Comparison of ENCODE assay signal across 16 cellular contexts in the genomic region with DNA sequence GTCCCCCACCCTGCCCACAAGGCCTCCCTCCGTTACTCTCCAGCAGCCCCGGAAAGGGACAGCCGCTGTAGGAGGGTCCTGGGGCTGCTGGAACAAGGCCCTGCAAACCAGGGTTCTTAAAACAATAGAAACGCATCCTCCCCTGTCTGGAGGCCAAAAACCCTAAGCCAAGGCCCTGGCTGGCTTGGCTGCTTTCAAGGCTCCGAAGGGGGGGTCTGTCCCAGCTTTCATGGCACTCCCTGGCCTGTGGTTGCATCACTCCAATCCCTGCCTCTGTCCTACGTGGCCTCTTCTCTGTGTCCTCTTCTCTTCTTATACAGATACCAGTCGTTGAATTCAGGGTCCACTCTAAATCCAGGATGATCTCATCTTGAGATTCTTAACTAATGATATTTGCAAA. TPM values are rescaled to one million over a fixed set of nuclear protein-coding genes. Genes with fewer than 3 reads are reported as not detected.
DNase-seq lines count a peak whose midpoint lies in the region; ATAC-seq, FAIRE-seq and TF ChIP-seq lines count a peak whose summit lies in the region.
"Had no signal": no experiment of that assay in that cellular context is flagged by ENCODE, and none has a peak within 500 bp of the region (broad histone marks: within the 10 kb centered on the region; RNA-seq: fewer than 3 reads in every experiment).

No MANE protein-coding gene starts in this region.

- H4K8ac ChIP-seq in neuronal stem cell (ENCODE audit: low read depth, low read length), result no peak overlapping the region

- DNase-seq in A172 (ENCODE audit: low spot score), result peak; percentile 22
- DNase-seq in H7, result peak; percentile 54
- DNase-seq in endothelial cell of umbilical vein (ENCODE audit: low read depth, low spot score), result peak; percentile 16
- DNase-seq in neuronal stem cell (ENCODE audit: low spot score), result no peak
- DNase-seq in HUDEP-2 (lab: John Stamatoyannopoulos, UW; ENCODE audit: unreplicated experiment in 76 of 76), result no peak
- no peak for DNase-seq in NCI-H510A (lab: John Stamatoyannopoulos, UW)
- DNase-seq in Kasumi-1 (lab: John Stamatoyannopoulos, UW), result no peak
- DNase-seq: Caco-2; CD4-positive, CD25-positive, alpha-beta regulatory T cell; DMS153; EL; NCI-H1417; NCI-H1930; SIG-M5 had no signal

- H2BK15ac ChIP-seq in neuronal stem cell (ENCODE audit: low read length), result peak overlapping the region; percentile 9

- H3K4me2 ChIP-seq in endothelial cell of umbilical vein (ENCODE audit: insufficient read depth, low read length) (no peak overlapping the region), neuronal stem cell (ENCODE audit: insufficient read depth, low read length, poor library complexity, severe bottlenecking) (no peak overlapping the region)

- ATAC-seq in GM21717 (IDR thresholded peaks at IDR 0.05; ENCODE audit: unreplicated experiment), result no peak

- intact Hi-C loops in endothelial cell of umbilical vein (cut with micrococcal nuclease), result loop anchor here (2.0 to 10.0 kb wide), 2 partner anchors 24 to 316 kb away; no protein-coding TSS in a partner anchor

- no peak for TF ChIP-seq CTCF in endothelial cell of umbilical vein (IDR thresholded peaks at IDR 0.05; ENCODE audit: extremely low read depth in 1 of 2, insufficient read depth in 1 of 2, low read depth in 1 of 2, low read length in 2 of 2)

- POLR2A ChIA-PET in endothelial cell of umbilical vein (lab: Charles Lee), result no interaction called here

- BruUV-seq in endothelial cell of umbilical vein (replicated peaks; lab: Mats Ljungman, UMichigan), result no TSS peak

- no peak overlapping the region for H3K4ac ChIP-seq in neuronal stem cell (ENCODE audit: low read length)

- peak overlapping the region; percentile 93 for H2AK5ac ChIP-seq in neuronal stem cell (ENCODE audit: low read depth, low read length)

- no CpG with 5 or more reads among the region's 7 CpGs for WGBS in neuronal stem cell (ENCODE audit: extremely low coverage in 2 of 2, insufficient read length in 2 of 2, insufficient replicate concordance in 1 of 2), 2 donors

- H3K9me1 ChIP-seq in endothelial cell of umbilical vein (replicated peaks; ENCODE audit: control insufficient read depth, extremely low read depth, insufficient read depth, low read length), result no peaks in the 10 kb centered on the region

- CTCF ChIA-PET in endothelial cell of umbilical vein (lab: Charles Lee), result interaction anchor here (0.7 to 5.8 kb wide), 18 partner anchors 15 to 153 kb away, joined by 3 to 211 read pairs (median 6); a partner anchor contains a TSS

- no peak for TF ChIP-seq POLR2A in endothelial cell of umbilical vein (IDR thresholded peaks at IDR 0.05; ENCODE audit: low read depth, low read length)

- no peak overlapping the region for H3K9ac ChIP-seq in endothelial cell of umbilical vein (replicated peaks; ENCODE audit: extremely low read depth, insufficient read depth, low read length)
- H3K9ac ChIP-seq in neuronal stem cell (ENCODE audit: low read depth, low read length, poor library complexity), result no peak overlapping the region

- H3K4me3 ChIP-seq in H7 (ENCODE audit: insufficient read depth, low read depth, low read length) (no peak overlapping the region), endothelial cell of umbilical vein (replicated peaks in 1 of 3; ENCODE audit: insufficient read depth in 1 of 3, low read depth in 1 of 3, low read length in 3 of 3) (no peak overlapping the region), neuronal stem cell (ENCODE audit: low read length in 2 of 2) (no peak overlapping the region)
- H3K4me3 ChIP-seq: HAP-1 had no signal

- H3K4me1 ChIP-seq in endothelial cell of umbilical vein (ENCODE audit: control insufficient read depth, extremely low read depth, insufficient read depth, low read length) (peaks cover 22% of the 10 kb centered on the region), neuronal stem cell (ENCODE audit: control insufficient read depth in 2 of 2, insufficient read depth in 1 of 2, low read depth in 1 of 2, low read length in 2 of 2) (peaks cover 7 to 19% of the 10 kb centered on the region in 2 donors)
- H3K4me1 ChIP-seq: HAP-1 had no signal

- H3K18ac ChIP-seq in neuronal stem cell (ENCODE audit: low read length), result peak overlapping the region; percentile 55

- H3K27ac ChIP-seq in endothelial cell of umbilical vein (ENCODE audit: insufficient read depth, low read depth, low read length) (peak overlapping the region; percentile 56), neuronal stem cell (replicated peaks; ENCODE audit: low read length) (no peak overlapping the region)

- H3K9me3 ChIP-seq in endothelial cell of umbilical vein (replicated peaks; ENCODE audit: control insufficient read depth, insufficient read depth, low read length) (no peaks in the 10 kb centered on the region), neuronal stem cell (replicated peaks in 1 of 2; ENCODE audit: control insufficient read depth in 2 of 2, insufficient read depth in 1 of 2, low read depth in 1 of 2, low read length in 2 of 2) (peaks cover 0 to 3% of the 10 kb centered on the region in 2 donors)
- H3K9me3 ChIP-seq: Caco-2, HAP-1 had no signal

- H2AFZ ChIP-seq in endothelial cell of umbilical vein (ENCODE audit: low read depth, low read length), result no peak overlapping the region
- no peak overlapping the region for H2AFZ ChIP-seq in neuronal stem cell (ENCODE audit: low read length)

- H3K79me2 ChIP-seq in endothelial cell of umbilical vein (ENCODE audit: control insufficient read depth, insufficient read depth, low read length), result no peaks in the 10 kb centered on the region

- H3K36me3 ChIP-seq in H7 (replicated peaks; ENCODE audit: control insufficient read depth, insufficient read depth, low read length) (no peaks in the 10 kb centered on the region), endothelial cell of umbilical vein (ENCODE audit: control insufficient read depth in 2 of 2, extremely low read depth in 1 of 2, insufficient read depth in 2 of 2, low read length in 2 of 2) (no peaks in the 10 kb centered on the region), neuronal stem cell (replicated peaks in 1 of 2; ENCODE audit: control insufficient read depth in 2 of 2, insufficient read depth in 2 of 2, low read length in 2 of 2) (peaks cover 0 to 3% of the 10 kb centered on the region in 2 donors)
- H3K36me3 ChIP-seq: HAP-1 had no signal

- H2BK5ac ChIP-seq in neuronal stem cell (ENCODE audit: low read length), result no peak overlapping the region

- H4K91ac ChIP-seq in neuronal stem cell (ENCODE audit: low read depth, low read length, poor library complexity), result no peak overlapping the region

- peak; percentile 58 for FAIRE-seq in endothelial cell of umbilical vein (lab: Jason Lieb, UNC)

- H2BK12ac ChIP-seq in neuronal stem cell (ENCODE audit: low read length), result no peak overlapping the region

- H3K14ac ChIP-seq in neuronal stem cell (ENCODE audit: low read length), result no peak overlapping the region

- H3K79me1 ChIP-seq in neuronal stem cell (ENCODE audit: low read depth, low read length), result peaks cover 3% of the 10 kb centered on the region

- no peak overlapping the region for H3K23ac ChIP-seq in neuronal stem cell (ENCODE audit: low read depth, low read length, poor library complexity)

- dilution Hi-C loops in endothelial cell of umbilical vein (cut with MboI; ENCODE audit: extremely low pct_ligation_motif_present, low sequenced_read_pairs), result no loop called here

- H4K20me1 ChIP-seq in endothelial cell of umbilical vein (replicated peaks; ENCODE audit: control insufficient read depth, extremely low read depth, insufficient read depth, low read length), result no peaks in the 10 kb centered on the region

- H3K27me3 ChIP-seq in H7 (ENCODE audit: control insufficient read depth, insufficient read depth, low read length), result no peaks in the 10 kb centered on the region
- no peaks in the 10 kb centered on the region for H3K27me3 ChIP-seq in endothelial cell of umbilical vein (ENCODE audit: control insufficient read depth in 2 of 2, insufficient read depth in 2 of 2, low read length in 2 of 2)
- H3K27me3 ChIP-seq in neuronal stem cell (ENCODE audit: control insufficient read depth in 3 of 3, insufficient read depth in 3 of 3, low read depth in 1 of 3, low read length in 3 of 3), result peaks cover 0 to 22% (median 3%) of the 10 kb centered on the region in 3 experiments

- H2BK120ac ChIP-seq in neuronal stem cell (ENCODE audit: low read depth, low read length), result peak overlapping the region; percentile 54

TF ChIP-seq in endothelial cell of umbilical vein, 7 proteins besides CTCF, POLR2A, EP300 and RAD21:
- TF ChIP-seq EZH2 (IDR thresholded peaks at IDR 0.05; ENCODE audit: borderline replicate concordance, low read depth, low read length, severe bottlenecking), result no peak
- no peak for TF ChIP-seq GATA2 (IDR thresholded peaks at IDR 0.05; ENCODE audit: insufficient read depth, insufficient read length, low read depth, low read length)
- TF ChIP-seq MYC (IDR thresholded peaks at IDR 0.05; ENCODE audit: low read depth, low read length), result no peak
- no peak for TF ChIP-seq FOS (IDR thresholded peaks at IDR 0.05; ENCODE audit: borderline replicate concordance, insufficient read depth, low read length)
- TF ChIP-seq, protein P1, sequence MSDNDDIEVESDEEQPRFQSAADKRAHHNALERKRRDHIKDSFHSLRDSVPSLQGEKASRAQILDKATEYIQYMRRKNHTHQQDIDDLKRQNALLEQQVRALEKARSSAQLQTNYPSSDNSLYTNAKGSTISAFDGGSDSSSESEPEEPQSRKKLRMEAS (IDR thresholded peaks at IDR 0.05; ENCODE audit: insufficient read depth, insufficient read length), result no peak
- TF ChIP-seq POLR2AphosphoS5 (IDR thresholded peaks at IDR 0.05; ENCODE audit: insufficient read depth, low read depth, low read length), result no peak
- no peak for TF ChIP-seq JUN (IDR thresholded peaks at IDR 0.05; ENCODE audit: borderline replicate concordance, insufficient read depth, insufficient read length, low read depth)

RNA-seq across cellular contexts. Expression of a gene that starts 7.4 kb away (rescaled TPM):
- 113 and 145 TPM in 2 replicates for total RNA-seq in A172 (2014; rRNA removed; shearing (Covaris generic))
- total RNA-seq in H7 (2014; rRNA removed; shearing (Covaris generic)), result 74.6 and 77.0 TPM in 2 replicates
- total RNA-seq in endothelial cell of umbilical vein, result 36.5 and 39.5 TPM in 2 replicates
- polyA plus RNA-seq in endothelial cell of umbilical vein, result 56.6 and 56.7 TPM in 2 replicates
- 47.6 and 49.4 TPM in 2 replicates for polyA plus RNA-seq in endothelial cell of umbilical vein (2011; cell fraction: cytosol; rRNA removed)
- polyA plus RNA-seq in endothelial cell of umbilical vein (2011; cell fraction: nucleus; rRNA removed), result 73.5 and 74.6 TPM in 2 replicates
- polyA plus RNA-seq in endothelial cell of umbilical vein (2012), result 32.0 and 33.4 TPM in 2 replicates
- 33.8 and 40.7 TPM in 2 replicates for polyA minus RNA-seq in endothelial cell of umbilical vein
- polyA minus RNA-seq in endothelial cell of umbilical vein (2011; cell fraction: cytosol; rRNA and poly(A)+ RNA removed), result 29.9 TPM
- 9.7 and 10.6 TPM in 2 replicates for polyA minus RNA-seq in endothelial cell of umbilical vein (2011; cell fraction: nucleus; rRNA and poly(A)+ RNA removed)
- 44.5 TPM for polyA plus RNA-seq in neuronal stem cell (2013, experiment 1 of 2)
- 42.3 TPM for polyA plus RNA-seq in neuronal stem cell (2013, experiment 2 of 2)

Comparison
In these comparisons a context has a peak if more than half of its experiments do, and no peak if none do; other contexts are left out.
1. DNase-seq: peak in A172 (single experiment), H7 (single experiment) and endothelial cell of umbilical vein (single experiment); none in neuronal stem cell (single experiment), HUDEP-2 (0 of 76), NCI-H510A (single experiment) and Kasumi-1 (0 of 2).